ENCODE assay signal across 16 cellular contexts in genomic region chr6:109743739-109744138, GRCh38.
A peak's percentile ranks its signal among the peaks of the same experiment; 100 is the strongest.
DNase-seq lines count a peak whose midpoint lies in the region; ATAC-seq, FAIRE-seq and TF ChIP-seq lines count a peak whose summit lies in the region.
"Had no signal": no experiment of that assay in that cellular context is flagged by ENCODE, and none has a peak within 500 bp of the region (broad histone marks: within the 10 kb centered on the region; RNA-seq: fewer than 3 reads in every experiment).

No MANE protein-coding gene starts in this region.

- TF ChIP-seq CTCF in fibroblast of pulmonary artery (IDR thresholded peaks at IDR 0.05; ENCODE audit: low read length, missing control alignments) = no peak

- ATAC-seq in SK-N-SH treated with all-trans-retinoic acid at 6 μM for 48 hours = peak; percentile 98
- ATAC-seq in HG02759 (IDR thresholded peaks at IDR 0.05; ENCODE audit: unreplicated experiment) = no peak
- no peak for ATAC-seq in GM18909 (IDR thresholded peaks at IDR 0.05; ENCODE audit: poor library complexity, unreplicated experiment)
- no peak for ATAC-seq in HG02885 (IDR thresholded peaks at IDR 0.05; ENCODE audit: poor library complexity, unreplicated experiment)

- H3K4me3 ChIP-seq in fibroblast of pulmonary artery (replicated peaks; ENCODE audit: low read depth, low read length) = no peak overlapping the region
- H3K4me3 ChIP-seq: right lobe of liver, SK-N-MC, suprapubic skin had no signal

- no peak for FAIRE-seq in urothelium cell line (lab: Jason Lieb, UNC)

- peak; percentile 84 for DNase-seq in HCEC 1CT
- DNase-seq in fibroblast of pulmonary artery (ENCODE audit: low read depth) = peak; percentile 54
- DNase-seq in urothelium cell line (ENCODE audit: low spot score) = peak; percentile 3
- DNase-seq: activated B cell treated with CpG ODN at 0.5 μM for 24 hours, amygdala, DMS53, immature natural killer cell, NCI-H146, NCI-H774, right lobe of liver had no signal

TF ChIP-seq in SK-N-SH treated with all-trans-retinoic acid at 6 μM for 48 hours, 23 proteins besides CTCF, POLR2A, EP300 and RAD21:
- TF ChIP-seq SNAI2 (CRISPR knock-in tag; IDR thresholded peaks at IDR 0.05) = no peak
- no peak for TF ChIP-seq ZFP3 (CRISPR knock-in tag; IDR thresholded peaks at IDR 0.05)
- TF ChIP-seq ARNTL (CRISPR knock-in tag; IDR thresholded peaks at IDR 0.05; ENCODE audit: borderline replicate concordance, low read depth) = no peak
- no peak for TF ChIP-seq TCF4 (CRISPR knock-in tag; IDR thresholded peaks at IDR 0.05; ENCODE audit: borderline replicate concordance)
- no peak for TF ChIP-seq TSHZ2 (CRISPR knock-in tag; IDR thresholded peaks at IDR 0.05)
- TF ChIP-seq RARB (CRISPR knock-in tag; IDR thresholded peaks at IDR 0.05) = no peak
- TF ChIP-seq CREB5 (CRISPR knock-in tag; IDR thresholded peaks at IDR 0.05; ENCODE audit: low read depth) = no peak
- TF ChIP-seq ISL1 (CRISPR knock-in tag; IDR thresholded peaks at IDR 0.05) = no peak
- TF ChIP-seq ZNF70 (CRISPR knock-in tag; IDR thresholded peaks at IDR 0.05) = no peak
- TF ChIP-seq PATZ1 (CRISPR knock-in tag; IDR thresholded peaks at IDR 0.05; ENCODE audit: borderline replicate concordance) = no peak
- no peak for TF ChIP-seq TOX (CRISPR knock-in tag; IDR thresholded peaks at IDR 0.05; ENCODE audit: borderline replicate concordance)
- TF ChIP-seq ZNF565 (CRISPR knock-in tag; conservative IDR thresholded peaks at IDR 0.05; ENCODE audit: low read depth) = no peak
- no peak for TF ChIP-seq ESRRG (CRISPR knock-in tag; IDR thresholded peaks at IDR 0.05)
- TF ChIP-seq OSR1 (CRISPR knock-in tag; IDR thresholded peaks at IDR 0.05) = no peak

Comparison
In these comparisons a context has a peak if more than half of its experiments do, and no peak if none do; other contexts are left out.
1. DNase-seq: peak in every context shown above with its lines; median percentile 84 in HCEC 1CT; 54 in fibroblast of pulmonary artery; 3 in urothelium cell line.